Comparison of ENCODE assay signal across 8 cellular contexts in the genomic region with DNA sequence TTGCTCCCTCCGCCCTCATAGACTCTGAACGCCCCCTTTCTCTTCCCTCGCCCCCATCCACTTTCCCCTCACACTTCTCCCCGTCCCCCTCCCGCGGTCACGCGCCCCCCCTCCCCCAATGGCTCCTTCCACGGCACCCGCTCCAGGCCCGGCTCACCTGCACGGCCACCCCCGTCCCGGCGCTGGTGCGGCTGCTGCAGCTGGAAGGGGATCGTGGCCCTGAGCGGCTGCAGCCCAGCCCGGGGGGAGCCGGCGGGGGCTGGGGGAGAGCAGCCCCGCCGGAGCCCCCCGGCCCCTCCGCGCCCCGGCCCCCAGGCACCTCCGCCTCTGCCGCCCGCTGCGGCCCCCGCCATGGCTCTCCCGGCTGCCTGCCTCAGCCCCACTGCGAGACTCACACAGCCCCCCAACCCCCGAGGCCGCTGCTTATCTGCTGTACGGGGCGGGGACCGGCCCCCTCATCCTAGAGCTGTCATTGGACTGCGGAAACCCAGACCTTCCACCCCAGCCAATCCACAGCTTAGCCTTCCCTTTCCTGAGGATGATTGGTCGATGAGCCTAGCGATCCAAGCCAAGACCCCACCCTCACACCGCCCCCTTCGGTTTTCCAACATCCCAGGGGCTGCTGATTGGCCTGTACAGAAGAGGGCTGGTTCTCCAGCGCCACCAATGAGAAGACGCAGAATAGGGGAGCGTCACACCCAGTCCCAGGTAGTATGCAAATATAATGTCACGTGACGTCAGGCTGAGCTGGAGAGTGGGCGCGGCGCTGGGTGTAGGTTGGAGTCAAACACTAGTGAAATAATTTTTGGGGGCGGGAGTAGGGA. TPM values are rescaled to one million over a fixed set of nuclear protein-coding genes. Genes with fewer than 3 reads are reported as not detected.
A peak's percentile ranks its signal among the peaks of the same experiment; 100 is the strongest.
DNase-seq lines count a peak whose midpoint lies in the region; ATAC-seq and TF ChIP-seq lines count a peak whose summit lies in the region.

A gene with protein sequence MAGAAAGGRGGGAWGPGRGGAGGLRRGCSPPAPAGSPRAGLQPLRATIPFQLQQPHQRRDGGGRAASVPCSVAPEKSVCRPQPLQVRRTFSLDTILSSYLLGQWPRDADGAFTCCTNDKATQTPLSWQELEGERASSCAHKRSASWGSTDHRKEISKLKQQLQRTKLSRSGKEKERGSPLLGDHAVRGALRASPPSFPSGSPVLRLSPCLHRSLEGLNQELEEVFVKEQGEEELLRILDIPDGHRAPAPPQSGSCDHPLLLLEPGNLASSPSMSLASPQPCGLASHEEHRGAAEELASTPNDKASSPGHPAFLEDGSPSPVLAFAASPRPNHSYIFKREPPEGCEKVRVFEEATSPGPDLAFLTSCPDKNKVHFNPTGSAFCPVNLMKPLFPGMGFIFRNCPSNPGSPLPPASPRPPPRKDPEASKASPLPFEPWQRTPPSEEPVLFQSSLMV (minus strand): TSS at position 397 of the 824 bp plus-strand sequence. CDS start 44 bp downstream, at position 353.

- DNase-seq in DMS53 treated with DMSO at 0.1 percent for 48 hours (lab: John Stamatoyannopoulos, UW; ENCODE audit: unreplicated experiment) (peak; percentile 99), KBM-7 (peak; percentile 99)
- peak; percentile 90 for DNase-seq in activated T-cell treated with anti-CD3 and anti-CD28 coated beads, Interleukin-2, amount 50 U/mL, for 1 hour
- DNase-seq in stimulated activated CD8-positive, alpha-beta memory T cell treated with anti-CD3 and anti-CD28 coated beads, Interleukin-7, amount 100 ng/mL, for 1 hour (ENCODE audit: low read depth in 2 of 2): peak; percentile 80 to 85

- H3K4me1 ChIP-seq in muscle layer of colon (ENCODE audit: insufficient read depth, low read length): peaks cover 42% of the 10 kb centered on the region

- no peaks in the 10 kb centered on the region for H3K27me3 ChIP-seq in muscle layer of colon (ENCODE audit: control insufficient read depth in 1 of 2, insufficient read depth in 2 of 2, low read length in 2 of 2)

- H3K9ac ChIP-seq in muscle layer of colon (ENCODE audit: low read length): no peak within 1 kb of the TSS

- H3K4me3 ChIP-seq in muscle layer of colon (ENCODE audit: low read depth in 1 of 2, low read length in 2 of 2): peak within 1 kb of the TSS; percentile 63 to 79

- peak within 1 kb of the TSS; percentile 68 for H3K27ac ChIP-seq in muscle layer of colon (ENCODE audit: low read depth, low read length)

- peak; percentile 86 for ATAC-seq in GM21723 (IDR thresholded peaks at IDR 0.05; ENCODE audit: unreplicated experiment)
- ATAC-seq in esophagus mucosa: peak; percentile 99

- in situ Hi-C loops in KBM-7 (cut with MboI; ENCODE audit: low pct_unique_long_range_greater_than_20kb, low sequenced_read_pairs): no loop called here

- H3K36me3 ChIP-seq in muscle layer of colon (ENCODE audit: insufficient read depth, low read length): no peaks in the 10 kb centered on the region

- H3K9me3 ChIP-seq in muscle layer of colon (ENCODE audit: low read length): no peaks in the 10 kb centered on the region

TF ChIP-seq in PFSK-1, 5 proteins besides CTCF, POLR2A, EP300 and RAD21:
- peak; percentile 21 for TF ChIP-seq FOXP2 (optimal IDR thresholded peaks at IDR 0.05; ENCODE audit: borderline replicate concordance, extremely low read depth, extremely low read length, insufficient read depth)
- peak; percentile 64; the same call in 1 of the 2 replicates for TF ChIP-seq POLR2AphosphoS5 (IDR thresholded peaks at IDR 0.05; ENCODE audit: low read depth, low read length)
- TF ChIP-seq REST (IDR thresholded peaks at IDR 0.05; ENCODE audit: insufficient read depth in 1 of 2, low read depth in 2 of 2, low read length in 2 of 2): no peak
- TF ChIP-seq SIN3A (IDR thresholded peaks at IDR 0.05; ENCODE audit: borderline replicate concordance, insufficient read depth, low read length): no peak

RNA-seq across cellular contexts. Expression of the gene that starts here (rescaled TPM):
- 2.2 TPM for polyA plus RNA-seq in PFSK-1 (2012; ENCODE audit: insufficient read length, low read depth)
- 3.9 TPM for total RNA-seq in esophagus mucosa

Comparison
In these comparisons a context has a peak if more than half of its experiments do, and no peak if none do; other contexts are left out.
1. Peak in every context shown above with its lines: DNase-seq, ATAC-seq, H3K4me3 ChIP-seq and H3K27ac ChIP-seq.